17 cellular contexts compared by ENCODE assay signal in genomic region chr7:156617215-156617614, GRCh38. TPM values are rescaled to one million over a fixed set of nuclear protein-coding genes. Genes with fewer than 3 reads are reported as not detected.
DNase-seq lines count a peak whose midpoint lies in the region; ATAC-seq, FAIRE-seq and TF ChIP-seq lines count a peak whose summit lies in the region.
"Had no signal": no experiment of that assay in that cellular context is flagged by ENCODE, and none has a peak within 500 bp of the region (broad histone marks: within the 10 kb centered on the region; RNA-seq: fewer than 3 reads in every experiment).

No MANE protein-coding gene starts in this region.

- peak; percentile 26 for FAIRE-seq in HepG2 (lab: Jason Lieb, UNC)
- FAIRE-seq: bronchial epithelial cell, GM12891, GM19239, H54 had no signal

- H3K9me3 Mint-ChIP-seq in T-helper 1 cell treated with Interleukin-12 subunit alpha and Interleukin-12 subunit beta and Interleukin-4 antibody, amounts not matched to agents 30 μg/mL and 1 μg/mL, for 36 hours, result peaks cover 17% of the 10 kb centered on the region
- H3K9me3 Mint-ChIP-seq in stimulated activated memory B cell treated with anti-CD40 and anti-IgM and Interleukin-4, amounts not matched to agents 10 μg/mL and 1 μg/mL and 100 μg/mL, for 72 hours, result peaks cover 11% of the 10 kb centered on the region

- no peak overlapping the region for H3K27ac Mint-ChIP-seq in T-helper 1 cell treated with Interleukin-12 subunit alpha and Interleukin-12 subunit beta and Interleukin-4 antibody, amounts not matched to agents 30 μg/mL and 1 μg/mL, for 36 hours
- peak overlapping the region; percentile 55 for H3K27ac Mint-ChIP-seq in stimulated activated memory B cell treated with anti-CD40 and anti-IgM and Interleukin-4, amounts not matched to agents 10 μg/mL and 1 μg/mL and 100 μg/mL, for 72 hours

- H3K4me1 Mint-ChIP-seq in T-helper 1 cell treated with Interleukin-12 subunit alpha and Interleukin-12 subunit beta and Interleukin-4 antibody, amounts not matched to agents 30 μg/mL and 1 μg/mL, for 36 hours (ENCODE audit: low read depth), result peaks cover 38% of the 10 kb centered on the region
- peaks cover 25% of the 10 kb centered on the region for H3K4me1 Mint-ChIP-seq in stimulated activated memory B cell treated with anti-CD40 and anti-IgM and Interleukin-4, amounts not matched to agents 10 μg/mL and 1 μg/mL and 100 μg/mL, for 72 hours

- H3K27me3 ChIP-seq in adipocyte (replicated peaks; ENCODE audit: control insufficient read depth, insufficient read depth, low read length) (peaks cover 13% of the 10 kb centered on the region), HepG2 (ENCODE audit: control insufficient read depth in 1 of 2, insufficient read depth in 2 of 2, low read length in 2 of 2) (no peaks in the 10 kb centered on the region), thyroid gland (no peaks in the 10 kb centered on the region)

- H3K36me3 ChIP-seq in adipocyte (ENCODE audit: control insufficient read depth, insufficient read depth, low read length, severe bottlenecking), result no peaks in the 10 kb centered on the region
- H3K36me3 ChIP-seq in HepG2 (replicated peaks in 1 of 2; ENCODE audit: control insufficient read depth in 1 of 2, insufficient read depth in 2 of 2, low read length in 2 of 2), result no peaks in the 10 kb centered on the region
- H3K36me3 ChIP-seq in thyroid gland, result no peaks in the 10 kb centered on the region

- TF ChIP-seq EP300 in HepG2 (IDR thresholded peaks at IDR 0.05; ENCODE audit: low read depth in 2 of 2, low read length in 2 of 2) (no peak), HepG2 (CRISPR knock-in tag; IDR thresholded peaks at IDR 0.05; ENCODE audit: borderline replicate concordance) (no peak)

- no peak for TF ChIP-seq RAD21 in HepG2 (CRISPR knock-in tag; IDR thresholded peaks at IDR 0.05)

- no peak for TF ChIP-seq POLR2A in HepG2 (IDR thresholded peaks at IDR 0.05; ENCODE audit: insufficient read depth in 1 of 2, low read depth in 2 of 2, low read length in 2 of 2)
- TF ChIP-seq POLR2A in thyroid gland (IDR thresholded peaks at IDR 0.05), result no peak

- CTCF ChIA-PET in HepG2 (lab: Yijun Ruan, JAX; ENCODE audit: low intra/inter-chr PET ratio, low total read pairs), result no interaction called here

- intact Hi-C loops in HepG2 (cut with micrococcal nuclease; ENCODE audit: unreplicated experiment) (no loop called here), thyroid gland (cut with DNase I) (no loop called here)

- ATAC-seq in HepG2, result no peak
- ATAC-seq in stimulated activated memory B cell treated with anti-CD40 and anti-IgM and Interleukin-4, amounts not matched to agents 10 μg/mL and 1 μg/mL and 100 μg/mL, for 72 hours, result peak; percentile 49
- ATAC-seq in HG02884 (IDR thresholded peaks at IDR 0.05; ENCODE audit: unreplicated experiment), result no peak

- H3K9me3 ChIP-seq in adipocyte (ENCODE audit: control insufficient read depth, low read length) (no peaks in the 10 kb centered on the region), HepG2 (ENCODE audit: low read length) (peaks cover 10% of the 10 kb centered on the region), thyroid gland (no peaks in the 10 kb centered on the region)

- no peak overlapping the region for H2AFZ ChIP-seq in HepG2 (ENCODE audit: low read length)

- H3K27ac ChIP-seq in HepG2 (ENCODE audit: extremely low read length, insufficient read depth, low read length), result peak overlapping the region; percentile 100
- H3K27ac ChIP-seq in thyroid gland, result no peak overlapping the region
- H3K27ac ChIP-seq: epithelial cell of prostate had no signal

- peak overlapping the region; percentile 98 for H3K4me2 ChIP-seq in HepG2 (ENCODE audit: low read depth, low read length)

- no TSS peak for BruUV-seq in HepG2 (replicated peaks; lab: Mats Ljungman, UMichigan)

- H4K20me1 ChIP-seq in HepG2 (ENCODE audit: insufficient read depth, low read length), result no peaks in the 10 kb centered on the region

- DNase-seq in T-helper 1 cell (no peak), adipocyte (ENCODE audit: low read depth) (no peak), HepG2 (ENCODE audit: low spot score) (no peak), thyroid gland (no peak)
- DNase-seq in stimulated activated naive CD4-positive, alpha-beta T cell treated with Interleukin-2 at 50 U/mL for 16 hours (lab: John Stamatoyannopoulos, UW), result no peak
- DNase-seq: DMS79, NCI-H1105, NCI-H524 had no signal

- 56% methylated on average over 11 of the region's 11 CpGs for WGBS in HepG2 (ENCODE audit: low lambda C conversion rate)
- WGBS in thyroid gland, 2 donors, result 83 to 93% methylated on average over 11 of the region's 11 CpGs

- in situ Hi-C loops in HepG2 (cut with HindIII; ENCODE audit: extremely low pct_ligation_motif_present, low pct_unique_long_range_greater_than_20kb), result loop anchor here (5.0 kb wide), 1 partner anchor 100 kb away; no protein-coding TSS in a partner anchor

- H3K27me3 Mint-ChIP-seq in T-helper 1 cell treated with Interleukin-12 subunit alpha and Interleukin-12 subunit beta and Interleukin-4 antibody, amounts not matched to agents 30 μg/mL and 1 μg/mL, for 36 hours (ENCODE audit: low read depth), result peaks cover 81% of the 10 kb centered on the region
- peaks cover 78% of the 10 kb centered on the region for H3K27me3 Mint-ChIP-seq in stimulated activated memory B cell treated with anti-CD40 and anti-IgM and Interleukin-4, amounts not matched to agents 10 μg/mL and 1 μg/mL and 100 μg/mL, for 72 hours

- H3K4me3 Mint-ChIP-seq in T-helper 1 cell treated with Interleukin-12 subunit alpha and Interleukin-12 subunit beta and Interleukin-4 antibody, amounts not matched to agents 30 μg/mL and 1 μg/mL, for 36 hours, result peak overlapping the region; percentile 51
- H3K4me3 Mint-ChIP-seq in stimulated activated memory B cell treated with anti-CD40 and anti-IgM and Interleukin-4, amounts not matched to agents 10 μg/mL and 1 μg/mL and 100 μg/mL, for 72 hours, result peak overlapping the region; percentile 74

- H3K79me2 ChIP-seq in HepG2 (ENCODE audit: insufficient read depth, low read length), result no peaks in the 10 kb centered on the region

- H3K9ac ChIP-seq in adipocyte (ENCODE audit: low read length) (no peak overlapping the region), HepG2 (ENCODE audit: insufficient read depth, low read depth, low read length) (peak overlapping the region; percentile 98)

- H3K36me3 Mint-ChIP-seq in T-helper 1 cell treated with Interleukin-12 subunit alpha and Interleukin-12 subunit beta and Interleukin-4 antibody, amounts not matched to agents 30 μg/mL and 1 μg/mL, for 36 hours (ENCODE audit: low read depth), result peaks cover 29% of the 10 kb centered on the region
- peaks cover 8% of the 10 kb centered on the region for H3K36me3 Mint-ChIP-seq in stimulated activated memory B cell treated with anti-CD40 and anti-IgM and Interleukin-4, amounts not matched to agents 10 μg/mL and 1 μg/mL and 100 μg/mL, for 72 hours

- POLR2A ChIA-PET in HepG2 (lab: Yijun Ruan, JAX), result no interaction called here

- peak overlapping the region; percentile 69 for H3K4me3 ChIP-seq in adipocyte (ENCODE audit: low read length)
- peak overlapping the region; percentile 72 to 78 (median 75) for H3K4me3 ChIP-seq in HepG2 (replicated peaks in 1 of 3; ENCODE audit: insufficient read depth in 1 of 3, low read depth in 2 of 3, low read length in 3 of 3)
- no peak overlapping the region for H3K4me3 ChIP-seq in thyroid gland (replicated peaks in 1 of 3)

- H3K4me1 ChIP-seq in adipocyte (ENCODE audit: control insufficient read depth, insufficient read depth, low read length) (no peaks in the 10 kb centered on the region), HepG2 (ENCODE audit: insufficient read depth, low read length) (peaks cover 71% of the 10 kb centered on the region), thyroid gland (no peaks in the 10 kb centered on the region)

- TF ChIP-seq CTCF in HepG2 (CRISPR knock-in tag; IDR thresholded peaks at IDR 0.05) (no peak), thyroid gland (IDR thresholded peaks at IDR 0.05) (no peak)

TF ChIP-seq in HepG2, 621 proteins besides CTCF, POLR2A, EP300 and RAD21 (continues in another document):
- 0 out of 2 replicates have a peak, but pooled peaks have one; percentile 8 for TF ChIP-seq ZNF292 (CRISPR knock-in tag; IDR thresholded peaks at IDR 0.05; ENCODE audit: borderline replicate concordance, low read depth)

RNA-seq across cellular contexts. Expression of gene RNF32, which starts 23.4 kb away (rescaled TPM):
- not detected in 2 replicates for total RNA-seq in HepG2 (2016; rRNA removed; fragmentation: Illumina TruSeq; extraction: Trizol)
- total RNA-seq in HepG2 (2016; cell fraction: cytosol; rRNA removed; fragmentation: Illumina TruSeq; extraction: Trizol; ENCODE audit: low read depth), result not detected in 2 replicates
- total RNA-seq in HepG2 (2016; cell fraction: insoluble cytoplasmic fraction; rRNA removed; fragmentation: Illumina TruSeq; extraction: Trizol), result not detected in 2 replicates
- not detected in 2 replicates for total RNA-seq in HepG2 (2016; cell fraction: membrane; rRNA removed; fragmentation: Illumina TruSeq; extraction: Trizol)
- not detected in 2 replicates for total RNA-seq in HepG2 (2016; cell fraction: nucleus; rRNA removed; fragmentation: Illumina TruSeq; extraction: Trizol)
- not detected in 2 replicates for polyA plus RNA-seq in HepG2 (2011; rRNA removed)
- not detected in 2 replicates for polyA plus RNA-seq in HepG2 (2011; cell fraction: cytosol; rRNA removed)
- not detected in 2 replicates for polyA plus RNA-seq in HepG2 (2011; cell fraction: nucleus; rRNA removed)
- 1.0 and 1.6 TPM in 2 replicates for polyA plus RNA-seq in HepG2 (2012)
- polyA plus RNA-seq in HepG2 (2016; cell fraction: cytosol; fragmentation: Illumina TruSeq; extraction: Trizol; ENCODE audit: low read depth), result not detected in 2 replicates
- not detected in 2 replicates for polyA plus RNA-seq in HepG2 (2016; cell fraction: insoluble cytoplasmic fraction; fragmentation: Illumina TruSeq; extraction: Trizol; ENCODE audit: low read depth)
- not detected in 2 replicates for polyA plus RNA-seq in HepG2 (2016; cell fraction: membrane; fragmentation: Illumina TruSeq; extraction: Trizol; ENCODE audit: low read depth)
- not detected in 2 replicates for polyA plus RNA-seq in HepG2 (2016; cell fraction: nucleus; fragmentation: Illumina TruSeq; extraction: Trizol; ENCODE audit: insufficient read depth, low read depth)
- polyA minus RNA-seq in HepG2 (2011; rRNA and poly(A)+ RNA removed; ENCODE audit: low replicate concordance), result not detected in 2 replicates
- not detected in 2 replicates for polyA minus RNA-seq in HepG2 (2011; cell fraction: cytosol; rRNA and poly(A)+ RNA removed)
- not detected in 2 replicates for polyA minus RNA-seq in HepG2 (2011; cell fraction: nucleus; rRNA and poly(A)+ RNA removed)
- 1 to 10 TPM; 1.1 to 3.1 (median 1.4) TPM for total RNA-seq in thyroid gland
- total RNA-seq: A172 had no signal

Comparison
In these comparisons a context has a peak if more than half of its experiments do, and no peak if none do; other contexts are left out.
1. H3K4me3 ChIP-seq: peak in adipocyte (single experiment) and HepG2 (3 of 3); none in thyroid gland (0 of 3).